ENCODE assay signal across 1 cellular context in the genomic region with DNA sequence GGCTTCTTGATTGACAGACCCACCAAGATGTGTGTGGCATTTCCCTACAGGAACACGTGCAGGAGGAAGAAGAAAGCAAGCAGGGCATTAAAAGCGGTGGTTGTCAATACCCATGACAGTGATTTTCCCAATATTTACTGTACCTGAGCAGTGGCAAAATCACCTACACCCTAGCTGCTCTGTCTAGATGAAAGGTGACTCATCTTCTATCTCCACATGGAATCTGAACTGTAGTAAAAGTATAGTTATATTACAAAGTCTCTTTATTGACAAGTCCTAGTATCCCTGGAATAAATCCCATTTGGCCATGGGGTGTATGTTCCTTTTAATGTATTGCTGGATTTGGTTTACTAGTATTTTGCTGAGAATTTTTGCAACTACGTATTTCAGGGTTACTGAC.
A peak's percentile ranks its signal among the peaks of the same experiment; 100 is the strongest.
TF ChIP-seq lines count a peak whose summit lies in the region.

No MANE protein-coding gene starts in this region.

TF ChIP-seq in GM12878, 131 proteins besides CTCF, POLR2A, EP300 and RAD21:
- TF ChIP-seq, protein P1, sequence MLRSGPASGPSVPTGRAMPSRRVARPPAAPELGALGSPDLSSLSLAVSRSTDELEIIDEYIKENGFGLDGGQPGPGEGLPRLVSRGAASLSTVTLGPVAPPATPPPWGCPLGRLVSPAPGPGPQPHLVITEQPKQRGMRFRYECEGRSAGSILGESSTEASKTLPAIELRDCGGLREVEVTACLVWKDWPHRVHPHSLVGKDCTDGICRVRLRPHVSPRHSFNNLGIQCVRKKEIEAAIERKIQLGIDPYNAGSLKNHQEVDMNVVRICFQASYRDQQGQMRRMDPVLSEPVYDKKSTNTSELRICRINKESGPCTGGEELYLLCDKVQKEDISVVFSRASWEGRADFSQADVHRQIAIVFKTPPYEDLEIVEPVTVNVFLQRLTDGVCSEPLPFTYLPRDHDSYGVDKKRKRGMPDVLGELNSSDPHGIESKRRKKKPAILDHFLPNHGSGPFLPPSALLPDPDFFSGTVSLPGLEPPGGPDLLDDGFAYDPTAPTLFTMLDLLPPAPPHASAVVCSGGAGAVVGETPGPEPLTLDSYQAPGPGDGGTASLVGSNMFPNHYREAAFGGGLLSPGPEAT (IDR thresholded peaks at IDR 0.05; ENCODE audit: low read depth), result no peak
- TF ChIP-seq, protein P2, sequence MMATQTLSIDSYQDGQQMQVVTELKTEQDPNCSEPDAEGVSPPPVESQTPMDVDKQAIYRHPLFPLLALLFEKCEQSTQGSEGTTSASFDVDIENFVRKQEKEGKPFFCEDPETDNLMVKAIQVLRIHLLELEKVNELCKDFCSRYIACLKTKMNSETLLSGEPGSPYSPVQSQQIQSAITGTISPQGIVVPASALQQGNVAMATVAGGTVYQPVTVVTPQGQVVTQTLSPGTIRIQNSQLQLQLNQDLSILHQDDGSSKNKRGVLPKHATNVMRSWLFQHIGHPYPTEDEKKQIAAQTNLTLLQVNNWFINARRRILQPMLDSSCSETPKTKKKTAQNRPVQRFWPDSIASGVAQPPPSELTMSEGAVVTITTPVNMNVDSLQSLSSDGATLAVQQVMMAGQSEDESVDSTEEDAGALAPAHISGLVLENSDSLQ (IDR thresholded peaks at IDR 0.05), result 0 out of 2 replicates have a peak, but pooled peaks have one; percentile 10
- no peak for TF ChIP-seq NBN (IDR thresholded peaks at IDR 0.05)
